22 cellular contexts compared by ENCODE assay signal in genomic region chrX:131083510-131084142, GRCh38. TPM values are rescaled to one million over a fixed set of nuclear protein-coding genes. Genes with fewer than 3 reads are reported as not detected.
DNase-seq lines count a peak whose midpoint lies in the region; ATAC-seq and TF ChIP-seq lines count a peak whose summit lies in the region.
"Had no signal": no experiment of that assay in that cellular context is flagged by ENCODE, and none has a peak within 500 bp of the region (broad histone marks: within the 10 kb centered on the region; RNA-seq: fewer than 3 reads in every experiment).

No MANE protein-coding gene starts in this region.

- H3K9ac ChIP-seq in HUES6 (ENCODE audit: low read length) (no peak overlapping the region), iPS-15b (ENCODE audit: low read depth, low read length) (no peak overlapping the region)
- H3K9ac ChIP-seq: SK-N-SH had no signal

- peaks cover 26% of the 10 kb centered on the region for H3K4me1 Mint-ChIP-seq in nephron progenitor cell
- no peaks in the 10 kb centered on the region for H3K4me1 Mint-ChIP-seq in MCF 10A (ENCODE audit: insufficient read depth, unreplicated experiment)
- peaks cover 3% of the 10 kb centered on the region for H3K4me1 Mint-ChIP-seq in mesothelial cell of epicardium

- intact Hi-C loops in MCF 10A (cut with micrococcal nuclease): no loop called here

- H3K27me3 Mint-ChIP-seq in nephron progenitor cell (ENCODE audit: low read depth, poor library complexity) (peaks cover 96% of the 10 kb centered on the region), MCF 10A (ENCODE audit: insufficient read depth, unreplicated experiment) (peaks cover 94% of the 10 kb centered on the region), mesothelial cell of epicardium (ENCODE audit: low read depth) (peaks cover 100% of the 10 kb centered on the region)

- H3K27me3 ChIP-seq in HUES6 (ENCODE audit: control insufficient read depth, insufficient read depth, low read length) (peaks cover 100% of the 10 kb centered on the region), iPS-15b (ENCODE audit: control insufficient read depth, insufficient read depth, low read length) (peaks cover 99% of the 10 kb centered on the region)

- H3K36me3 ChIP-seq in HUES6 (ENCODE audit: control insufficient read depth, insufficient read depth, low read length) (no peaks in the 10 kb centered on the region), iPS-15b (ENCODE audit: control insufficient read depth, insufficient read depth, low read length) (no peaks in the 10 kb centered on the region)

- H3K9me3 ChIP-seq in HUES6 (ENCODE audit: control insufficient read depth, insufficient read depth, low read depth, low read length) (peaks cover 6% of the 10 kb centered on the region; the same call in 1 of the 2 replicates), iPS-15b (ENCODE audit: control insufficient read depth, insufficient read depth, low read length) (no peaks in the 10 kb centered on the region)
- H3K9me3 ChIP-seq: A549, SK-N-SH had no signal

- CTCF ChIA-PET in MCF 10A (lab: Yijun Ruan, JAX): interaction anchor here (0.6 kb wide), 1 partner anchor 541 kb away, joined by 4 read pairs; no protein-coding TSS in a partner anchor

- H3K27ac ChIP-seq in HUES6 (ENCODE audit: low read depth, low read length): no peak overlapping the region
- H3K27ac ChIP-seq: A549 had no signal

- H3K36me3 Mint-ChIP-seq in nephron progenitor cell (ENCODE audit: low read depth): no peaks in the 10 kb centered on the region
- H3K36me3 Mint-ChIP-seq in MCF 10A (ENCODE audit: insufficient read depth, unreplicated experiment): no peaks in the 10 kb centered on the region
- no peaks in the 10 kb centered on the region for H3K36me3 Mint-ChIP-seq in mesothelial cell of epicardium
- H3K36me3 Mint-ChIP-seq: CD4-positive, alpha-beta memory T cell had no signal

- H3K9me3 Mint-ChIP-seq in nephron progenitor cell (peaks cover 28% of the 10 kb centered on the region), MCF 10A (ENCODE audit: unreplicated experiment) (peaks cover 9% of the 10 kb centered on the region), mesothelial cell of epicardium (no peaks in the 10 kb centered on the region)

- peak; percentile 3 for DNase-seq in GM10266 (ENCODE audit: extremely low spot score)
- DNase-seq in nephron progenitor cell: peak; percentile 30
- no peak for DNase-seq in MCF 10A (ENCODE audit: unreplicated experiment)
- DNase-seq in mesothelial cell of epicardium (ENCODE audit: low spot score in 2 of 2, unreplicated experiment in 2 of 2): no peak
- DNase-seq in NCI-H1694 (lab: John Stamatoyannopoulos, UW): no peak
- DNase-seq: CD4-positive, alpha-beta memory T cell; DMS153; NCI-H1105 treated with DMSO at 0.1 percent for 48 hours; NCI-H187; NCI-H2227 treated with DMSO at 0.1 percent for 48 hours; NCI-H524; NCI-H82; OCI-M1; SHP77 treated with DMSO at 0.1 percent for 48 hours; SK-N-SH had no signal

- peak overlapping the region; percentile 79 for H3K4me3 Mint-ChIP-seq in nephron progenitor cell
- no peak overlapping the region for H3K4me3 Mint-ChIP-seq in MCF 10A (ENCODE audit: unreplicated experiment)
- H3K4me3 Mint-ChIP-seq in mesothelial cell of epicardium: no peak overlapping the region
- H3K4me3 Mint-ChIP-seq: CD4-positive, alpha-beta memory T cell had no signal

- POLR2A ChIA-PET in MCF 10A (lab: Yijun Ruan, JAX): no interaction called here

- H3K4me1 ChIP-seq in HUES6 (ENCODE audit: control insufficient read depth, insufficient read depth, low read length) (peaks cover 25% of the 10 kb centered on the region), iPS-15b (ENCODE audit: control insufficient read depth, insufficient read depth, low read length) (peaks cover 14% of the 10 kb centered on the region)
- H3K4me1 ChIP-seq: A549 had no signal

- peak overlapping the region; percentile 64 for H3K4me3 ChIP-seq in HUES6 (ENCODE audit: low read depth, low read length)
- peak overlapping the region; percentile 70 for H3K4me3 ChIP-seq in iPS-15b (ENCODE audit: low read depth, low read length)
- H3K4me3 ChIP-seq: A549, K562 had no signal

- TF ChIP-seq CTCF in GM10266 (IDR thresholded peaks at IDR 0.05; ENCODE audit: control insufficient read depth, insufficient read depth, low read depth, missing control alignments) (no peak), nephron progenitor cell (IDR thresholded peaks at IDR 0.05) (no peak), MCF 10A (IDR thresholded peaks at IDR 0.05; ENCODE audit: unreplicated experiment) (no peak), mesothelial cell of epicardium (IDR thresholded peaks at IDR 0.05; ENCODE audit: unreplicated experiment) (no peak)

- no peak for ATAC-seq in SK-N-SH treated with all-trans-retinoic acid at 6 μM for 48 hours
- ATAC-seq: A549, K562 had no signal

- no TSS peak for BruUV-seq in MCF 10A (replicated peaks; lab: Mats Ljungman, UMichigan)

- no peak overlapping the region for H3K27ac Mint-ChIP-seq in nephron progenitor cell
- H3K27ac Mint-ChIP-seq in MCF 10A (ENCODE audit: low read depth, unreplicated experiment): no peak overlapping the region
- no peak overlapping the region for H3K27ac Mint-ChIP-seq in mesothelial cell of epicardium
- H3K27ac Mint-ChIP-seq: CD4-positive, alpha-beta memory T cell had no signal

TF ChIP-seq in SK-N-SH treated with all-trans-retinoic acid at 6 μM for 48 hours, 23 proteins besides CTCF, POLR2A, EP300 and RAD21:
- TF ChIP-seq ZNF70 (CRISPR knock-in tag; IDR thresholded peaks at IDR 0.05): no peak
- TF ChIP-seq ISL1 (CRISPR knock-in tag; IDR thresholded peaks at IDR 0.05): no peak

RNA-seq across cellular contexts. Expression of gene ARHGAP36, which starts 25.5 kb away (rescaled TPM):
- total RNA-seq in MCF 10A (2022) (not detected in 2 replicates), mesothelial cell of epicardium (not detected in 3 replicates)
- total RNA-seq: CD4-positive, alpha-beta memory T cell; Daoy; K562; RPMI7951 had no signal

Comparison
In these comparisons a context has a peak if more than half of its experiments do, and no peak if none do; other contexts are left out.
1. DNase-seq: peak in GM10266 (single experiment) and nephron progenitor cell (single experiment); none in MCF 10A (single experiment), mesothelial cell of epicardium (0 of 2) and NCI-H1694 (single experiment).